Comparison of ENCODE assay signal across 1 cellular context in genomic region chr1:229272164-229273158, GRCh38.
TF ChIP-seq lines count a peak whose summit lies in the region.

No MANE protein-coding gene starts in this region.

TF ChIP-seq in GM12878, 131 proteins besides CTCF, POLR2A, EP300 and RAD21 (continued from another document):
- TF ChIP-seq PKNOX1 (IDR thresholded peaks at IDR 0.05), result no peak
